ENCODE assay signal across 7 cellular contexts in the genomic region with DNA sequence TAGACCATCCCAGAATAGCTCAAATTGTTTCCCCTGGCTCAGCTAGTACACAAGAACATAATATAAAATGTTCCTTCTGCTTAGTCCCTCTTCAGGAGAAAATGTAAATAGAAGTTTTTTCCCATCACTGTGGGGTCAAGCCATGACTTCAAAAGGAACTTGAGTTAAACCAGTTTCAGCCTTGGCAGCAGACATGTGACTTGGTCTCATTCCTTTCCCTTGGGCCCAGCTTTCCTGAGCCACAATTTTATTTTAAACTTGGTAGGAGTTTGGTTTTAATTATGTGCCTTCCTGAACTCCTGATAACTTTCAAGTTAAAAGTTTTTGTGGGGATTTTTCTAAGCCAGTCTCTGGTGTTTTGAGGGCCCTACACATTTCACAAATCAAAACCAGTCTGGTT.
A peak's percentile ranks its signal among the peaks of the same experiment; 100 is the strongest.
DNase-seq lines count a peak whose midpoint lies in the region; ATAC-seq and TF ChIP-seq lines count a peak whose summit lies in the region.
"Not testable (repeated sequence)": the region's sequence is repeated elsewhere in the genome, so short reads cannot be mapped to it uniquely, and the experiment has no call there.

No MANE protein-coding gene starts in this region.

- not testable (repeated sequence) for TF ChIP-seq CTCF in MM.1S (IDR thresholded peaks at IDR 0.05; ENCODE audit: low read length); ascending aorta (IDR thresholded peaks at IDR 0.05); esophagus muscularis mucosa (IDR thresholded peaks at IDR 0.05); heart right ventricle (IDR thresholded peaks at IDR 0.05); psoas muscle (IDR thresholded peaks at IDR 0.05)

- H3K9ac ChIP-seq in MM.1S (ENCODE audit: low read length); subcutaneous abdominal adipose tissue (ENCODE audit: low read length in 5 of 5): not testable (repeated sequence)

- H3K79me2 ChIP-seq in MM.1S (ENCODE audit: low read length), result not testable (repeated sequence)

- H3K36me3 ChIP-seq in MM.1S (replicated peaks; ENCODE audit: insufficient read depth, low read length); esophagus muscularis mucosa; mesodermal cell (ENCODE audit: control insufficient read depth, insufficient read depth, low read length); psoas muscle (ENCODE audit: insufficient read depth in 1 of 2, low read depth in 1 of 2); subcutaneous abdominal adipose tissue (ENCODE audit: control insufficient read depth in 5 of 5, insufficient read depth in 5 of 5, low read length in 5 of 5): not testable (repeated sequence)
- H3K36me3 ChIP-seq in ascending aorta (peaks cover 4 to 14% of the 10 kb centered on the region in 2 donors), heart right ventricle (peaks cover 0 to 11% (median 0%) of the 10 kb centered on the region in 9 donors)

- ATAC-seq in heart right ventricle, result peak in 3 of 8 donors; percentile 21 to 28 (median 25)
- not testable (repeated sequence) for ATAC-seq in psoas muscle

- not testable (repeated sequence) for H3K9me3 ChIP-seq in MM.1S (replicated peaks; ENCODE audit: insufficient read depth, low read length); ascending aorta; esophagus muscularis mucosa; heart right ventricle; mesodermal cell (ENCODE audit: control insufficient read depth, low read length); psoas muscle; subcutaneous abdominal adipose tissue (ENCODE audit: control insufficient read depth in 5 of 5, low read length in 5 of 5)

- peak overlapping the region; percentile 22; the same call in 1 of the 2 replicates for H3K27ac ChIP-seq in MM.1S (ENCODE audit: low read length)
- H3K27ac ChIP-seq in ascending aorta, result peak overlapping the region; percentile 74 to 79
- H3K27ac ChIP-seq in esophagus muscularis mucosa (replicated peaks in 1 of 4), result peak overlapping the region; percentile 62 to 92 (median 81)
- peak overlapping the region in 9 of 10 donors; percentile 19 to 82 (median 51) for H3K27ac ChIP-seq in heart right ventricle
- peak overlapping the region; percentile 66 for H3K27ac ChIP-seq in mesodermal cell (ENCODE audit: low read depth, low read length, severe bottlenecking)
- H3K27ac ChIP-seq in psoas muscle, result peak overlapping the region; percentile 2
- peak overlapping the region; percentile 13 for H3K27ac ChIP-seq in subcutaneous abdominal adipose tissue (ENCODE audit: low read depth, low read length)

- not testable (repeated sequence) for H3K9me2 ChIP-seq in MM.1S (replicated peaks; ENCODE audit: insufficient read depth, low read length)

- intact Hi-C loops in ascending aorta (cut with DNase I); esophagus muscularis mucosa (cut with DNase I); heart right ventricle (cut with DNase I); psoas muscle (cut with DNase I): not testable (repeated sequence)

- not testable (repeated sequence) for H3K27me3 ChIP-seq in MM.1S (replicated peaks; ENCODE audit: insufficient read depth, low read length); ascending aorta; esophagus muscularis mucosa; heart right ventricle; psoas muscle (ENCODE audit: insufficient read depth in 3 of 3, low read length in 2 of 3); subcutaneous abdominal adipose tissue (ENCODE audit: control insufficient read depth in 5 of 5, insufficient read depth in 4 of 5, low read length in 5 of 5)

- H3K4me3 ChIP-seq in MM.1S (ENCODE audit: low read length); esophagus muscularis mucosa; heart right ventricle; mesodermal cell (ENCODE audit: extremely low read depth, insufficient read depth, low read length, poor library complexity, severe bottlenecking); psoas muscle; subcutaneous abdominal adipose tissue (ENCODE audit: low read depth in 1 of 5, low read length in 5 of 5): not testable (repeated sequence)
- H3K4me3 ChIP-seq in ascending aorta, result peak overlapping the region in 1 of 2 donors; percentile 45

- not testable (repeated sequence) for TF ChIP-seq EP300 in esophagus muscularis mucosa (IDR thresholded peaks at IDR 0.05)

- DNase-seq in MM.1S; ascending aorta (ENCODE audit: low spot score in 2 of 2); esophagus muscularis mucosa (ENCODE audit: extremely low spot score); heart right ventricle; psoas muscle: not testable (repeated sequence)

- H3K4me2 ChIP-seq in MM.1S (ENCODE audit: low read depth, low read length), result not testable (repeated sequence)

- H3F3A ChIP-seq in MM.1S (ENCODE audit: insufficient read depth, low read length), result peaks cover 16% of the 10 kb centered on the region

- H2AFZ ChIP-seq in MM.1S (ENCODE audit: low read length), result not testable (repeated sequence)

- TF ChIP-seq POLR2A in esophagus muscularis mucosa (IDR thresholded peaks at IDR 0.05; ENCODE audit: low read depth), result not testable (repeated sequence)

- H4K20me1 ChIP-seq in MM.1S (ENCODE audit: insufficient read depth, low read length), result not testable (repeated sequence)

- peaks cover 42% of the 10 kb centered on the region for H3K4me1 ChIP-seq in MM.1S (ENCODE audit: low read length)
- H3K4me1 ChIP-seq in ascending aorta, result peaks cover 22 to 69% of the 10 kb centered on the region in 2 donors
- H3K4me1 ChIP-seq in esophagus muscularis mucosa, result peaks cover 42 to 99% (median 91%) of the 10 kb centered on the region in 4 donors
- peaks cover 9 to 87% (median 53%) of the 10 kb centered on the region in 9 donors for H3K4me1 ChIP-seq in heart right ventricle
- not testable (repeated sequence) for H3K4me1 ChIP-seq in mesodermal cell (ENCODE audit: control insufficient read depth, insufficient read depth, low read length, poor library complexity, severe bottlenecking)
- H3K4me1 ChIP-seq in psoas muscle, result peaks cover 44% of the 10 kb centered on the region
- H3K4me1 ChIP-seq in subcutaneous abdominal adipose tissue (ENCODE audit: control insufficient read depth in 5 of 5, insufficient read depth in 5 of 5, low read length in 5 of 5), result peaks cover 0 to 21% (median 12%) of the 10 kb centered on the region in 5 donors

Comparison
In these comparisons a context has a peak if more than half of its experiments do, and no peak if none do; other contexts are left out.
1. H3K27ac ChIP-seq: peak in every context shown above with its lines; median percentile 81 in esophagus muscularis mucosa; 76 in ascending aorta; 66 in mesodermal cell; 51 in heart right ventricle; 22 in MM.1S; 13 in subcutaneous abdominal adipose tissue; 2 in psoas muscle.